Comparison of ENCODE assay signal across 28 cellular contexts in the genomic region with DNA sequence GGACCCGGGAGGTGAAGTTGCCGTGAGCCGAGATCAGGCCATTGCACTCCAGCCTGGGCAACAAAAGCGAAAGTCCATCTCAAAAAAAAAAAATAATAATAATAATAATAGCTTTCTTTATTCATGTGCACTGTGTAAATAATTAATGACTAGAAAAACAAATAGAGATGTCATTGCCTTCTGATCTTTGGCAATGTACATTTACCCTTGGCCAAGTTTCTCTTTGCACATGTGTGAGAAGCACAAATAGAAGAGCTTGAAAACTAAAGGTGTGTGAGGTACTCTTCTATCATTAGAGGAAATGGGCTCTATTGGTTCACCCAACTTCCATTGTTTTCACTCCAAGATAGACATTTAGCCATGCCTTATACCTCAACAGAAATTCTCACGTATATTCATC.
"Had no signal": no experiment of that assay in that cellular context is flagged by ENCODE, and none has a peak within 500 bp of the region (broad histone marks: within the 10 kb centered on the region; RNA-seq: fewer than 3 reads in every experiment).

No MANE protein-coding gene starts in this region.

- ATAC-seq: natural killer cell; psoas muscle; right cardiac atrium; sciatic nerve; stimulated activated memory B cell treated with anti-CD40 and anti-IgM and Interleukin-4, amounts not matched to agents 10 μg/mL and 1 μg/mL and 100 μg/mL, for 72 hours; stimulated activated naive CD8-positive, alpha-beta T cell treated with anti-CD3 and anti-CD28 coated beads, Interleukin-15, amount 100 ng/mL, for 72 hours; stimulated activated naive CD8-positive, alpha-beta T cell treated with anti-CD3 and anti-CD28 coated beads, Interleukin-15, Interleukin-2, amounts not matched to agents 100 U/mL and 50 U/mL, for 24 hours; upper lobe of right lung had no signal

- DNase-seq: natural killer cell; occipital lobe; ovary; posterior cingulate gyrus; psoas muscle; right cardiac atrium; spleen; stimulated activated CD4-positive, alpha-beta T cell treated with anti-CD3 and anti-CD28 coated beads, Interleukin-12 subunit alpha, Interleukin-12 subunit beta, amount 100 ng/mL, for 4 hours; stimulated activated CD4-positive, alpha-beta T cell treated with anti-CD3 and anti-CD28 coated beads, Interleukin-1b, Interleukin-23, amount 100 ng/mL, for 48 hours; stimulated activated CD4-positive, alpha-beta T cell treated with anti-CD3 and anti-CD28 coated beads, Interleukin-4, amount 100 ng/mL, for 1 hour; stimulated activated CD4-positive, alpha-beta T cell treated with anti-CD3 and anti-CD28 coated beads, Interleukin-4, amount 100 ng/mL, for 4 hours; stimulated activated CD8-positive, alpha-beta memory T cell treated with anti-CD3 and anti-CD28 coated beads, Interleukin-4, amount 100 ng/mL, for 48 hours; stimulated activated naive CD4-positive, alpha-beta T cell; stimulated activated naive CD8-positive, alpha-beta T cell treated with anti-CD3 and anti-CD28 coated beads, Interleukin-15, amount 100 ng/mL, for 72 hours; stimulated activated naive CD8-positive, alpha-beta T cell treated with anti-CD3 and anti-CD28 coated beads, Interleukin-15, Interleukin-2, amounts not matched to agents 100 U/mL and 50 U/mL, for 24 hours; substantia nigra; testis; tibial artery; transverse colon; upper lobe of right lung; uterus had no signal

- H3K27me3 ChIP-seq: neural progenitor cell, ovary, spleen, suprapubic skin, testis, tibial artery, transverse colon, upper lobe of right lung, uterus had no signal

- H3K9ac ChIP-seq: neural progenitor cell, parathyroid adenoma had no signal

- H3K9me3 ChIP-seq: ovary, psoas muscle, spleen, suprapubic skin, testis, tibial artery, transverse colon, upper lobe of right lung, uterus had no signal

- H3K4me1 ChIP-seq: neural progenitor cell, parathyroid adenoma, psoas muscle, testis, transverse colon, upper lobe of right lung, uterus had no signal

- H3K27ac ChIP-seq: neural progenitor cell, ovary, parathyroid adenoma, psoas muscle, skin epidermis, spleen, suprapubic skin, tibial artery, transverse colon, upper lobe of right lung, uterus had no signal

- H3K36me3 ChIP-seq: neural progenitor cell, ovary, spleen, suprapubic skin, tibial artery, transverse colon, upper lobe of right lung, uterus had no signal

- H3K4me3 ChIP-seq: neural progenitor cell, ovary, psoas muscle, skin epidermis, smooth muscle cell, spleen, suprapubic skin, testis, tibial artery, transverse colon, upper lobe of right lung, uterus had no signal
